24 cellular contexts compared by ENCODE assay signal in the genomic region with DNA sequence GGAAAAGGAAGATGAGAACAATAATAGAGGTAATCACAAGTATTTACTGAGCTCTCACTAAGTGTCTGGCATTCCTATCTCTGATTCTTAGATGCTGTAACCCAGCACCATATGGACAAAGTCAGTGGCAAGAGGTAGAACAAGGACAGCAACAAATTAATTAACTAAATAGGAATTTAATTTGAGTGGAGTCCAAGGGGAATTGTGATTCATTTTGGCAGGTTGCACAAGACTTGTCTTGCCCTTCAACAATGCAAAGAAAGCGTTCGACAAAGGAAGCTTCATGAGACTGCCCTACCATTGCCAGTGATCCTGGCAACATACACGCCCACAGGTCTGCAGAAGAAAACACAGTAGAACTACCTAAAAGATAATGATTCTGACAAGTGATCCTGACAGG.
DNase-seq lines count a peak whose midpoint lies in the region; ATAC-seq and TF ChIP-seq lines count a peak whose summit lies in the region.
"Had no signal": no experiment of that assay in that cellular context is flagged by ENCODE, and none has a peak within 500 bp of the region (broad histone marks: within the 10 kb centered on the region; RNA-seq: fewer than 3 reads in every experiment).

No MANE protein-coding gene starts in this region.

- intact Hi-C loops in lower leg skin (cut with DNase I; ENCODE audit: low total_unique reads) = no loop called here

- H3K4me3 ChIP-seq in skeletal muscle cell (ENCODE audit: low read depth, low read length) = no peak overlapping the region
- no peak overlapping the region for H3K4me3 ChIP-seq in lower leg skin (ENCODE audit: low read depth, poor library complexity, severe bottlenecking)
- H3K4me3 ChIP-seq: cardiac muscle cell, prostate gland, skin epidermis had no signal

- CTCF ChIA-PET in RWPE1 (lab: Yijun Ruan, JAX) = interaction anchor here (0.8 kb wide), 2 partner anchors 10 to 468 kb away, joined by 3 to 4 read pairs; no protein-coding TSS in a partner anchor

- POLR2A ChIA-PET in RWPE1 (lab: Yijun Ruan, JAX; ENCODE audit: low non-redundant PET) = no interaction called here

- H3K27ac ChIP-seq in RWPE1 (no peak overlapping the region), epithelial cell of prostate (peak overlapping the region; percentile 8)
- H3K27ac ChIP-seq: 22Rv1, cardiac muscle cell, KMS-11, prostate gland had no signal

- WGBS in lower leg skin, 2 donors = 37 to 46% methylated on average over 3 of the region's 3 CpGs

- peak; percentile 14 for DNase-seq in NCI-H1694 (lab: John Stamatoyannopoulos, UW)
- no peak for DNase-seq in NCI-H1694 treated with DMSO at 0.1 percent for 48 hours (lab: John Stamatoyannopoulos, UW)
- peak; percentile 30 for DNase-seq in RWPE1 (ENCODE audit: low spot score)
- peak; percentile 83 for DNase-seq in epithelial cell of prostate (ENCODE audit: low read depth, low spot score)
- DNase-seq in skeletal muscle cell (ENCODE audit: low read depth) = peak; percentile 31
- no peak for DNase-seq in lower leg skin (ENCODE audit: low spot score in 2 of 2)
- DNase-seq: activated CD4-positive, alpha-beta T cell treated with anti-CD3 and anti-CD28 coated beads for 48 hours; activated naive CD4-positive, alpha-beta T cell treated with Interleukin-2 at 50 U/mL for 16 hours; activated T-cell treated with anti-CD3 and anti-CD28 coated beads, Interleukin-2, amount 50 U/mL, for 48 hours; amniotic stem cell; CD8-positive, alpha-beta memory T cell; DMS79; H7; NCI-H2029; NCI-H510A; T-helper 17 cell had no signal

- ATAC-seq in HG02798 (IDR thresholded peaks at IDR 0.05; ENCODE audit: poor library complexity, unreplicated experiment) (no peak), GM18909 (IDR thresholded peaks at IDR 0.05; ENCODE audit: poor library complexity, unreplicated experiment) (no peak)
- ATAC-seq: left lobe of liver, T-helper 17 cell had no signal

- no peak for TF ChIP-seq POLR2A in lower leg skin (IDR thresholded peaks at IDR 0.05)

- TF ChIP-seq CTCF in RWPE1 (conservative IDR thresholded peaks at IDR 0.05; ENCODE audit: low read depth) = no peak
- TF ChIP-seq CTCF in lower leg skin (IDR thresholded peaks at IDR 0.05) = no peak

Comparison
In these comparisons a context has a peak if more than half of its experiments do, and no peak if none do; other contexts are left out.
1. DNase-seq: peak in NCI-H1694 (single experiment), RWPE1 (single experiment), epithelial cell of prostate (single experiment) and skeletal muscle cell (single experiment); none in NCI-H1694 treated with DMSO at 0.1 percent for 48 hours (single experiment) and lower leg skin (0 of 2).